Comparison of ENCODE assay signal across 1 cellular context in genomic region chr14:23469127-23469905, GRCh38.
TF ChIP-seq lines count a peak whose summit lies in the region.

Gene NGDN (plus strand): TSS chr14:23469703. CDS start chr14:23469716, 13 bp downstream.

TF ChIP-seq in HepG2, 621 proteins besides CTCF, POLR2A, EP300 and RAD21 (continued from another document and continues in another):
- TF ChIP-seq SNAPC4 (CRISPR knock-in tag; IDR thresholded peaks at IDR 0.05), result peak; percentile 64; the same call in 1 of the 2 replicates
- TF ChIP-seq TOE1 (CRISPR knock-in tag; IDR thresholded peaks at IDR 0.05), result peak; percentile 92; the same call in 1 of the 2 replicates
- peak; percentile 77; the same call in 1 of the 2 replicates for TF ChIP-seq ARHGAP35 (CRISPR knock-in tag; IDR thresholded peaks at IDR 0.05; ENCODE audit: borderline replicate concordance)
- no peak for TF ChIP-seq ZNF207 (IDR thresholded peaks at IDR 0.05; ENCODE audit: borderline replicate concordance)
- no peak for TF ChIP-seq DDIT3 (CRISPR knock-in tag; IDR thresholded peaks at IDR 0.05)
- no peak for TF ChIP-seq HMGA1 (CRISPR knock-in tag; conservative IDR thresholded peaks at IDR 0.05)
- TF ChIP-seq ZNF784 (CRISPR knock-in tag; IDR thresholded peaks at IDR 0.05; ENCODE audit: borderline replicate concordance), result peak; percentile 95
- TF ChIP-seq ZNF503 (CRISPR knock-in tag; IDR thresholded peaks at IDR 0.05), result peak; percentile 31; the same call in 1 of the 2 replicates
- TF ChIP-seq PCBP1 (IDR thresholded peaks at IDR 0.05; ENCODE audit: borderline replicate concordance, low read depth, low read length), result no peak
- peak; percentile 86; the same call in 1 of the 2 replicates for TF ChIP-seq ZNF580 (CRISPR knock-in tag; IDR thresholded peaks at IDR 0.05; ENCODE audit: borderline replicate concordance, low read depth)
- no peak for TF ChIP-seq CENPT (CRISPR knock-in tag; IDR thresholded peaks at IDR 0.05; ENCODE audit: low read depth)
- TF ChIP-seq REPIN1 (CRISPR knock-in tag; IDR thresholded peaks at IDR 0.05; ENCODE audit: borderline replicate concordance, low read depth), result peak; percentile 83
- TF ChIP-seq TRIM24 (CRISPR knock-in tag; IDR thresholded peaks at IDR 0.05), result no peak
- TF ChIP-seq PHF5A (CRISPR knock-in tag; IDR thresholded peaks at IDR 0.05; ENCODE audit: low read depth, unreplicated experiment), result peak; percentile 29
- TF ChIP-seq U2AF2 (IDR thresholded peaks at IDR 0.05; ENCODE audit: low read depth, low read length), result no peak
- TF ChIP-seq ZXDC (CRISPR knock-in tag; IDR thresholded peaks at IDR 0.05), result peak; percentile 82; the same call in 1 of the 2 replicates
- TF ChIP-seq ZNF383 (CRISPR knock-in tag; IDR thresholded peaks at IDR 0.05; ENCODE audit: borderline replicate concordance), result no peak
- TF ChIP-seq CSRNP1 (CRISPR knock-in tag; IDR thresholded peaks at IDR 0.05), result peak; percentile 95
- TF ChIP-seq ZNF367 (CRISPR knock-in tag; IDR thresholded peaks at IDR 0.05; ENCODE audit: borderline replicate concordance), result peak; percentile 88; the same call in 1 of the 2 replicates
- no peak for TF ChIP-seq NPAS2 (CRISPR knock-in tag; IDR thresholded peaks at IDR 0.05; ENCODE audit: borderline replicate concordance)
- peak; percentile 62 for TF ChIP-seq TMF1 (CRISPR knock-in tag; IDR thresholded peaks at IDR 0.05; ENCODE audit: low read depth)
- TF ChIP-seq ZNF343 (CRISPR knock-in tag; IDR thresholded peaks at IDR 0.05), result peak; percentile 77; the same call in 1 of the 2 replicates
- no peak for TF ChIP-seq EZH2 (conservative IDR thresholded peaks at IDR 0.05; ENCODE audit: low read depth, low read length)
- TF ChIP-seq PLSCR1 (CRISPR knock-in tag; IDR thresholded peaks at IDR 0.05; ENCODE audit: borderline replicate concordance), result no peak
- peak; percentile 84 for TF ChIP-seq STAT5B (CRISPR knock-in tag; IDR thresholded peaks at IDR 0.05)
- peak; percentile 89 for TF ChIP-seq CHD4 (IDR thresholded peaks at IDR 0.05; ENCODE audit: borderline replicate concordance, low read length)
- no peak for TF ChIP-seq SIX1 (CRISPR knock-in tag; IDR thresholded peaks at IDR 0.05; ENCODE audit: borderline replicate concordance)
- no peak for TF ChIP-seq ZNF382 (CRISPR knock-in tag; IDR thresholded peaks at IDR 0.05; ENCODE audit: borderline replicate concordance)
- no peak for TF ChIP-seq CENPBD1 (CRISPR knock-in tag; IDR thresholded peaks at IDR 0.05; ENCODE audit: borderline replicate concordance, low read depth)
- 0 out of 2 replicates have a peak, but pooled peaks have one; percentile 26 for TF ChIP-seq SOX13 (IDR thresholded peaks at IDR 0.05)
- TF ChIP-seq SOX13 (CRISPR knock-in tag; conservative IDR thresholded peaks at IDR 0.05 in 1 of 2, IDR thresholded peaks at IDR 0.05 in 1 of 2), result peak in 1 of 2 experiments; percentile 58; a peak in 1 of 4 replicates
- TF ChIP-seq TAF15 (IDR thresholded peaks at IDR 0.05; ENCODE audit: low read depth, low read length, poor library complexity, severe bottlenecking), result no peak
- TF ChIP-seq HCFC1 (IDR thresholded peaks at IDR 0.05; ENCODE audit: low read depth, low read length), result peak; percentile 79
- peak; percentile 81; the same call in 1 of the 2 replicates for TF ChIP-seq ZNF557 (CRISPR knock-in tag; IDR thresholded peaks at IDR 0.05)
- TF ChIP-seq ZBTB4 (CRISPR knock-in tag; IDR thresholded peaks at IDR 0.05; ENCODE audit: borderline replicate concordance), result peak; percentile 100
- peak; percentile 25; the same call in 1 of the 2 replicates for TF ChIP-seq ZBTB39 (CRISPR knock-in tag; IDR thresholded peaks at IDR 0.05)
- TF ChIP-seq NR2F2 (IDR thresholded peaks at IDR 0.05; ENCODE audit: borderline replicate concordance, low read depth), result no peak; the same call in 1 of the 2 replicates
- peak; percentile 53; the same call in 1 of the 2 replicates for TF ChIP-seq ZNF766 (CRISPR knock-in tag; IDR thresholded peaks at IDR 0.05; ENCODE audit: borderline replicate concordance)
